In the genomic region with DNA sequence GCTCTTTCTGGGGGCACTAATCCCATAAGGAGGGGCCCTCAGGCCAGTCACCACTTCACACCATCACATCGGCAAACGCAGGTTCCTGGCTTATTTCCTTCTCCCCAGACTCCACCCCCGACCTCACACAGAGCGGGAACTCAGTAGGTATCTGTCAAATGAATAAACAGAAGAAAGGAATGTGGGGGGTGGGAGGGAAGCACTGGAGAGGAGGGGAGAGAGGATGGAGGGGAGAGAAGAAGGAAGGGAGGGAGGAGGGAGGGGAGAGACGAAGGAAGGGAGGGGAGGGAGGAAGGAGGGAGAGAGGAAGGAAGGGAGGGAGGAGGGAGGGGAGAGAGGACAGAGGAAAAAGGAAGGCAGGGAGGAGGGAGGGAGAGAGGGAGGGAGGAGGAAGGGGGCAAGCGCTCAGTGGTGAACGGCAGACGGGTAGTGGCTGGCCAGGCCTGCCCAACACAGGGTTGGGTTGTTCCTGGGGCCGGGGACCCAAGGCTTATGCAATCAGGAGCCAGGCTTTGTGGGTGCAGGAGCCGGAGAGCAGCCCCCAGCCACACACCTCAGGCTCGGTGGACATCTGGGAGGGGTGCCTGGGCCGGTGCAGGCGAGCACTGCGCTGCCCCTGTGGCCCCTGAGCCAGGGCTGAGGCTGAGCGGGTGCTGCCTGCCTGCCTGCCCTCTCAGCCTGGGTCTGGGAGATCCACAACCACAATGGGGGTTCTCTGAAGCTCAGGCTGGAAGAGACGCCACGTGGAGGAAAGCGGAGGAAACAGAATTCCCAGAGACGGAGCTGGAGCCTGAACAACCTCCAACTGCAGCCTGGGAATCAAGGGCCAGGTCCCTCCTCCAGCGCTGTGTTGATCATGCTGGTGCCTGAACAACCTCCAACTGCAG, we compare ENCODE assay signal across 1 cellular context.
TF ChIP-seq lines count a peak whose summit lies in the region.

No MANE protein-coding gene starts in this region.

TF ChIP-seq in WTC11, 78 proteins besides CTCF, POLR2A, EP300 and RAD21 (continued from another document):
- TF ChIP-seq, protein P1, sequence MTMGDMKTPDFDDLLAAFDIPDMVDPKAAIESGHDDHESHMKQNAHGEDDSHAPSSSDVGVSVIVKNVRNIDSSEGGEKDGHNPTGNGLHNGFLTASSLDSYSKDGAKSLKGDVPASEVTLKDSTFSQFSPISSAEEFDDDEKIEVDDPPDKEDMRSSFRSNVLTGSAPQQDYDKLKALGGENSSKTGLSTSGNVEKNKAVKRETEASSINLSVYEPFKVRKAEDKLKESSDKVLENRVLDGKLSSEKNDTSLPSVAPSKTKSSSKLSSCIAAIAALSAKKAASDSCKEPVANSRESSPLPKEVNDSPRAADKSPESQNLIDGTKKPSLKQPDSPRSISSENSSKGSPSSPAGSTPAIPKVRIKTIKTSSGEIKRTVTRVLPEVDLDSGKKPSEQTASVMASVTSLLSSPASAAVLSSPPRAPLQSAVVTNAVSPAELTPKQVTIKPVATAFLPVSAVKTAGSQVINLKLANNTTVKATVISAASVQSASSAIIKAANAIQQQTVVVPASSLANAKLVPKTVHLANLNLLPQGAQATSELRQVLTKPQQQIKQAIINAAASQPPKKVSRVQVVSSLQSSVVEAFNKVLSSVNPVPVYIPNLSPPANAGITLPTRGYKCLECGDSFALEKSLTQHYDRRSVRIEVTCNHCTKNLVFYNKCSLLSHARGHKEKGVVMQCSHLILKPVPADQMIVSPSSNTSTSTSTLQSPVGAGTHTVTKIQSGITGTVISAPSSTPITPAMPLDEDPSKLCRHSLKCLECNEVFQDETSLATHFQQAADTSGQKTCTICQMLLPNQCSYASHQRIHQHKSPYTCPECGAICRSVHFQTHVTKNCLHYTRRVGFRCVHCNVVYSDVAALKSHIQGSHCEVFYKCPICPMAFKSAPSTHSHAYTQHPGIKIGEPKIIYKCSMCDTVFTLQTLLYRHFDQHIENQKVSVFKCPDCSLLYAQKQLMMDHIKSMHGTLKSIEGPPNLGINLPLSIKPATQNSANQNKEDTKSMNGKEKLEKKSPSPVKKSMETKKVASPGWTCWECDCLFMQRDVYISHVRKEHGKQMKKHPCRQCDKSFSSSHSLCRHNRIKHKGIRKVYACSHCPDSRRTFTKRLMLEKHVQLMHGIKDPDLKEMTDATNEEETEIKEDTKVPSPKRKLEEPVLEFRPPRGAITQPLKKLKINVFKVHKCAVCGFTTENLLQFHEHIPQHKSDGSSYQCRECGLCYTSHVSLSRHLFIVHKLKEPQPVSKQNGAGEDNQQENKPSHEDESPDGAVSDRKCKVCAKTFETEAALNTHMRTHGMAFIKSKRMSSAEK (CRISPR knock-in tag; IDR thresholded peaks at IDR 0.05; ENCODE audit: borderline replicate concordance): no peak
- TF ChIP-seq HMGA2 (CRISPR knock-in tag; IDR thresholded peaks at IDR 0.05) (no peak), ATF1 (CRISPR knock-in tag; IDR thresholded peaks at IDR 0.05) (no peak), OVOL2 (CRISPR knock-in tag; IDR thresholded peaks at IDR 0.05; ENCODE audit: borderline replicate concordance) (no peak), ZNF263 (CRISPR knock-in tag; IDR thresholded peaks at IDR 0.05; ENCODE audit: low read depth) (0 out of 2 replicates have a peak, but pooled peaks have one; percentile 51), SP1 (CRISPR knock-in tag; conservative IDR thresholded peaks at IDR 0.05) (no peak), ZNF121 (CRISPR knock-in tag; IDR thresholded peaks at IDR 0.05) (no peak), NFATC4 (CRISPR knock-in tag; IDR thresholded peaks at IDR 0.05) (no peak), NFE2L1 (CRISPR knock-in tag; IDR thresholded peaks at IDR 0.05) (no peak), ZNF232 (CRISPR knock-in tag; IDR thresholded peaks at IDR 0.05) (no peak)
- TF ChIP-seq, protein P2, sequence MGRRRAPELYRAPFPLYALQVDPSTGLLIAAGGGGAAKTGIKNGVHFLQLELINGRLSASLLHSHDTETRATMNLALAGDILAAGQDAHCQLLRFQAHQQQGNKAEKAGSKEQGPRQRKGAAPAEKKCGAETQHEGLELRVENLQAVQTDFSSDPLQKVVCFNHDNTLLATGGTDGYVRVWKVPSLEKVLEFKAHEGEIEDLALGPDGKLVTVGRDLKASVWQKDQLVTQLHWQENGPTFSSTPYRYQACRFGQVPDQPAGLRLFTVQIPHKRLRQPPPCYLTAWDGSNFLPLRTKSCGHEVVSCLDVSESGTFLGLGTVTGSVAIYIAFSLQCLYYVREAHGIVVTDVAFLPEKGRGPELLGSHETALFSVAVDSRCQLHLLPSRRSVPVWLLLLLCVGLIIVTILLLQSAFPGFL (CRISPR knock-in tag; IDR thresholded peaks at IDR 0.05; ENCODE audit: borderline replicate concordance): no peak
- TF ChIP-seq, protein P3, sequence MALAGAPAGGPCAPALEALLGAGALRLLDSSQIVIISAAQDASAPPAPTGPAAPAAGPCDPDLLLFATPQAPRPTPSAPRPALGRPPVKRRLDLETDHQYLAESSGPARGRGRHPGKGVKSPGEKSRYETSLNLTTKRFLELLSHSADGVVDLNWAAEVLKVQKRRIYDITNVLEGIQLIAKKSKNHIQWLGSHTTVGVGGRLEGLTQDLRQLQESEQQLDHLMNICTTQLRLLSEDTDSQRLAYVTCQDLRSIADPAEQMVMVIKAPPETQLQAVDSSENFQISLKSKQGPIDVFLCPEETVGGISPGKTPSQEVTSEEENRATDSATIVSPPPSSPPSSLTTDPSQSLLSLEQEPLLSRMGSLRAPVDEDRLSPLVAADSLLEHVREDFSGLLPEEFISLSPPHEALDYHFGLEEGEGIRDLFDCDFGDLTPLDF (CRISPR knock-in tag; IDR thresholded peaks at IDR 0.05): no peak
- TF ChIP-seq, protein P4, sequence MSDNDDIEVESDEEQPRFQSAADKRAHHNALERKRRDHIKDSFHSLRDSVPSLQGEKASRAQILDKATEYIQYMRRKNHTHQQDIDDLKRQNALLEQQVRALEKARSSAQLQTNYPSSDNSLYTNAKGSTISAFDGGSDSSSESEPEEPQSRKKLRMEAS (CRISPR knock-in tag; IDR thresholded peaks at IDR 0.05): peak; percentile 59
- TF ChIP-seq, protein P5, sequence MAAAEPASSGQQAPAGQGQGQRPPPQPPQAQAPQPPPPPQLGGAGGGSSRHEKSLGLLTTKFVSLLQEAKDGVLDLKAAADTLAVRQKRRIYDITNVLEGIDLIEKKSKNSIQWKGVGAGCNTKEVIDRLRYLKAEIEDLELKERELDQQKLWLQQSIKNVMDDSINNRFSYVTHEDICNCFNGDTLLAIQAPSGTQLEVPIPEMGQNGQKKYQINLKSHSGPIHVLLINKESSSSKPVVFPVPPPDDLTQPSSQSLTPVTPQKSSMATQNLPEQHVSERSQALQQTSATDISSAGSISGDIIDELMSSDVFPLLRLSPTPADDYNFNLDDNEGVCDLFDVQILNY (CRISPR knock-in tag; IDR thresholded peaks at IDR 0.05): no peak
- TF ChIP-seq, protein P6, sequence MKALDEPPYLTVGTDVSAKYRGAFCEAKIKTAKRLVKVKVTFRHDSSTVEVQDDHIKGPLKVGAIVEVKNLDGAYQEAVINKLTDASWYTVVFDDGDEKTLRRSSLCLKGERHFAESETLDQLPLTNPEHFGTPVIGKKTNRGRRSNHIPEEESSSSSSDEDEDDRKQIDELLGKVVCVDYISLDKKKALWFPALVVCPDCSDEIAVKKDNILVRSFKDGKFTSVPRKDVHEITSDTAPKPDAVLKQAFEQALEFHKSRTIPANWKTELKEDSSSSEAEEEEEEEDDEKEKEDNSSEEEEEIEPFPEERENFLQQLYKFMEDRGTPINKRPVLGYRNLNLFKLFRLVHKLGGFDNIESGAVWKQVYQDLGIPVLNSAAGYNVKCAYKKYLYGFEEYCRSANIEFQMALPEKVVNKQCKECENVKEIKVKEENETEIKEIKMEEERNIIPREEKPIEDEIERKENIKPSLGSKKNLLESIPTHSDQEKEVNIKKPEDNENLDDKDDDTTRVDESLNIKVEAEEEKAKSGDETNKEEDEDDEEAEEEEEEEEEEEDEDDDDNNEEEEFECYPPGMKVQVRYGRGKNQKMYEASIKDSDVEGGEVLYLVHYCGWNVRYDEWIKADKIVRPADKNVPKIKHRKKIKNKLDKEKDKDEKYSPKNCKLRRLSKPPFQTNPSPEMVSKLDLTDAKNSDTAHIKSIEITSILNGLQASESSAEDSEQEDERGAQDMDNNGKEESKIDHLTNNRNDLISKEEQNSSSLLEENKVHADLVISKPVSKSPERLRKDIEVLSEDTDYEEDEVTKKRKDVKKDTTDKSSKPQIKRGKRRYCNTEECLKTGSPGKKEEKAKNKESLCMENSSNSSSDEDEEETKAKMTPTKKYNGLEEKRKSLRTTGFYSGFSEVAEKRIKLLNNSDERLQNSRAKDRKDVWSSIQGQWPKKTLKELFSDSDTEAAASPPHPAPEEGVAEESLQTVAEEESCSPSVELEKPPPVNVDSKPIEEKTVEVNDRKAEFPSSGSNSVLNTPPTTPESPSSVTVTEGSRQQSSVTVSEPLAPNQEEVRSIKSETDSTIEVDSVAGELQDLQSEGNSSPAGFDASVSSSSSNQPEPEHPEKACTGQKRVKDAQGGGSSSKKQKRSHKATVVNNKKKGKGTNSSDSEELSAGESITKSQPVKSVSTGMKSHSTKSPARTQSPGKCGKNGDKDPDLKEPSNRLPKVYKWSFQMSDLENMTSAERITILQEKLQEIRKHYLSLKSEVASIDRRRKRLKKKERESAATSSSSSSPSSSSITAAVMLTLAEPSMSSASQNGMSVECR (CRISPR knock-in tag; IDR thresholded peaks at IDR 0.05; ENCODE audit: borderline replicate concordance): peak; percentile 54; the same call in 1 of the 2 replicates
- TF ChIP-seq, protein P7, sequence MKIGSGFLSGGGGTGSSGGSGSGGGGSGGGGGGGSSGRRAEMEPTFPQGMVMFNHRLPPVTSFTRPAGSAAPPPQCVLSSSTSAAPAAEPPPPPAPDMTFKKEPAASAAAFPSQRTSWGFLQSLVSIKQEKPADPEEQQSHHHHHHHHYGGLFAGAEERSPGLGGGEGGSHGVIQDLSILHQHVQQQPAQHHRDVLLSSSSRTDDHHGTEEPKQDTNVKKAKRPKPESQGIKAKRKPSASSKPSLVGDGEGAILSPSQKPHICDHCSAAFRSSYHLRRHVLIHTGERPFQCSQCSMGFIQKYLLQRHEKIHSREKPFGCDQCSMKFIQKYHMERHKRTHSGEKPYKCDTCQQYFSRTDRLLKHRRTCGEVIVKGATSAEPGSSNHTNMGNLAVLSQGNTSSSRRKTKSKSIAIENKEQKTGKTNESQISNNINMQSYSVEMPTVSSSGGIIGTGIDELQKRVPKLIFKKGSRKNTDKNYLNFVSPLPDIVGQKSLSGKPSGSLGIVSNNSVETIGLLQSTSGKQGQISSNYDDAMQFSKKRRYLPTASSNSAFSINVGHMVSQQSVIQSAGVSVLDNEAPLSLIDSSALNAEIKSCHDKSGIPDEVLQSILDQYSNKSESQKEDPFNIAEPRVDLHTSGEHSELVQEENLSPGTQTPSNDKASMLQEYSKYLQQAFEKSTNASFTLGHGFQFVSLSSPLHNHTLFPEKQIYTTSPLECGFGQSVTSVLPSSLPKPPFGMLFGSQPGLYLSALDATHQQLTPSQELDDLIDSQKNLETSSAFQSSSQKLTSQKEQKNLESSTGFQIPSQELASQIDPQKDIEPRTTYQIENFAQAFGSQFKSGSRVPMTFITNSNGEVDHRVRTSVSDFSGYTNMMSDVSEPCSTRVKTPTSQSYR (CRISPR knock-in tag; IDR thresholded peaks at IDR 0.05): 0 out of 2 replicates have a peak, but pooled peaks have one; percentile 42
- TF ChIP-seq, protein P8, sequence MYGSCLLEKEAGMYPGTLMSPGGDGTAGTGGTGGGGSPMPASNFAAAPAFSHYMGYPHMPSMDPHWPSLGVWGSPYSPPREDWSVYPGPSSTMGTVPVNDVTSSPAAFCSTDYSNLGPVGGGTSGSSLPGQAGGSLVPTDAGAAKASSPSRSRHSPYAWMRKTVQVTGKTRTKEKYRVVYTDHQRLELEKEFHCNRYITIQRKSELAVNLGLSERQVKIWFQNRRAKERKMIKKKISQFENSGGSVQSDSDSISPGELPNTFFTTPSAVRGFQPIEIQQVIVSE (CRISPR knock-in tag; IDR thresholded peaks at IDR 0.05; ENCODE audit: borderline replicate concordance): no peak
TF ChIP-seq in WTC11: peak in this region for 5.
